In the genomic region with DNA sequence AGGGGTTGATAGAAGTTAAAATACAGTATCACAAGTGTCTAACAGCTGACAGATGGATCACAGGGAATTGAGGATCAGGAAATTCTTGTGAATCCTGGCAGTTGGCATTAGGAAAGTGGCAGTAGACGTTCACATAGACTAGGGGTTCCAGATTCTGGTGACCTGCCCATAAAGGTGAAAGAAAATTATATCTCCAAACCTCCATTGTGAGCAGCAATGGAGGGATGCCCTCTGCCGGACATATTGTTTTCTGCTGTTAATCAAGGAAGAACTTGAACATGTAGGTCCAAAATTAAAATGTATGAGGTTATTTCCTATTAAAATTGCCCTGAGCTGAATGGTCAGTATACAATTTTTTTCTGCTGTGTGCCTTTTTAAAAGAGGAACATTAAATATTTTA, we compare ENCODE assay signal across 11 cellular contexts. TPM values are rescaled to one million over a fixed set of nuclear protein-coding genes. Genes with fewer than 3 reads are reported as not detected.
DNase-seq lines count a peak whose midpoint lies in the region; FAIRE-seq and TF ChIP-seq lines count a peak whose summit lies in the region.
"Had no signal": no experiment of that assay in that cellular context is flagged by ENCODE, and none has a peak within 500 bp of the region (broad histone marks: within the 10 kb centered on the region; RNA-seq: fewer than 3 reads in every experiment).

No MANE protein-coding gene starts in this region.

- no peak overlapping the region for H3K27ac ChIP-seq in esophagus squamous epithelium
- H3K27ac ChIP-seq: right atrium auricular region had no signal

- peak; percentile 14 for DNase-seq in AG20443 (ENCODE audit: low spot score)
- DNase-seq in OCI-M1 (lab: John Stamatoyannopoulos, UW), result peak; percentile 35
- no peak for DNase-seq in epithelial cell of proximal tubule (ENCODE audit: low read depth)
- no peak for DNase-seq in GM19239 (ENCODE audit: insufficient read length, low spot score)
- DNase-seq in MG63, result no peak
- DNase-seq in activated CD4-positive, CD25-positive, alpha-beta regulatory T cell (lab: John Stamatoyannopoulos, UW), result no peak
- no peak for DNase-seq in esophagus squamous epithelium (lab: John Stamatoyannopoulos, UW)
- DNase-seq: amygdala; stimulated activated naive CD8-positive, alpha-beta T cell treated with anti-CD3 and anti-CD28 coated beads, Interleukin-15, amount 100 ng/mL, for 72 hours had no signal

- WGBS in esophagus squamous epithelium, 2 donors, result 25 to 37% methylated on average over 2 of the region's 2 CpGs

- TF ChIP-seq POLR2A in esophagus squamous epithelium (IDR thresholded peaks at IDR 0.05), result no peak

- peak; percentile 33; the same call in 1 of the 2 replicates for TF ChIP-seq CTCF in GM12874 (IDR thresholded peaks at IDR 0.05; ENCODE audit: insufficient read depth, low read depth, low read length)
- peak; percentile 52 for TF ChIP-seq CTCF in epithelial cell of proximal tubule (conservative IDR thresholded peaks at IDR 0.05; ENCODE audit: low read depth, low read length)
- TF ChIP-seq CTCF in esophagus squamous epithelium (IDR thresholded peaks at IDR 0.05), result no peak

- intact Hi-C loops in esophagus squamous epithelium (cut with DNase I), result no loop called here

- no peaks in the 10 kb centered on the region for H3K9me3 ChIP-seq in MG63
- no peaks in the 10 kb centered on the region for H3K9me3 ChIP-seq in esophagus squamous epithelium
- H3K9me3 ChIP-seq: right atrium auricular region had no signal

- H3K27me3 ChIP-seq in MG63 (no peaks in the 10 kb centered on the region), esophagus squamous epithelium (no peaks in the 10 kb centered on the region)
- H3K27me3 ChIP-seq: right atrium auricular region had no signal

- H3K4me3 ChIP-seq in epithelial cell of proximal tubule (ENCODE audit: low read depth, low read length) (no peak overlapping the region), MG63 (no peak overlapping the region), esophagus squamous epithelium (no peak overlapping the region)
- H3K4me3 ChIP-seq: right atrium auricular region had no signal

- FAIRE-seq in GM19239 (lab: Jason Lieb, UNC), result no peak

- H3K36me3 ChIP-seq in MG63 (no peaks in the 10 kb centered on the region), esophagus squamous epithelium (no peaks in the 10 kb centered on the region)
- H3K36me3 ChIP-seq: right atrium auricular region had no signal

- no peaks in the 10 kb centered on the region for H3K4me1 ChIP-seq in esophagus squamous epithelium
- H3K4me1 ChIP-seq: right atrium auricular region had no signal

RNA-seq across cellular contexts. Expression of gene NME8, which starts 5.1 kb away (rescaled TPM):
- total RNA-seq in epithelial cell of proximal tubule (not detected in 2 replicates), esophagus squamous epithelium (not detected)
- total RNA-seq in MG63 (2014; rRNA removed; shearing (Covaris generic); ENCODE audit: low replicate concordance), result not detected in 2 replicates
- total RNA-seq: right atrium auricular region had no signal

Comparison
In these comparisons a context has a peak if more than half of its experiments do, and no peak if none do; other contexts are left out.
1. DNase-seq: peak in AG20443 (single experiment) and OCI-M1 (single experiment); none in epithelial cell of proximal tubule (single experiment), GM19239 (single experiment), MG63 (single experiment), activated CD4-positive, CD25-positive, alpha-beta regulatory T cell (0 of 4) and esophagus squamous epithelium (single experiment).
2. CTCF ChIP-seq: peak in GM12874 (single experiment) and epithelial cell of proximal tubule (single experiment); none in esophagus squamous epithelium (0 of 6).